11 cellular contexts compared by ENCODE assay signal in genomic region chr19:13852167-13852707, GRCh38. TPM values are rescaled to one million over a fixed set of nuclear protein-coding genes. Genes with fewer than 3 reads are reported as not detected.
DNase-seq lines count a peak whose midpoint lies in the region; ATAC-seq and TF ChIP-seq lines count a peak whose summit lies in the region.
"Not testable (repeated sequence)": the region's sequence is repeated elsewhere in the genome, so short reads cannot be mapped to it uniquely, and the experiment has no call there.
"Had no signal": no experiment of that assay in that cellular context is flagged by ENCODE, and none has a peak within 500 bp of the region (broad histone marks: within the 10 kb centered on the region; RNA-seq: fewer than 3 reads in every experiment).

No MANE protein-coding gene starts in this region.

- H3K9me3 Mint-ChIP-seq in HFFc6; MCF 10A (ENCODE audit: unreplicated experiment): not testable (repeated sequence)

- not testable (repeated sequence) for TF ChIP-seq CTCF in HFFc6 (IDR thresholded peaks at IDR 0.05); RWPE1 (conservative IDR thresholded peaks at IDR 0.05; ENCODE audit: low read depth); MCF 10A (IDR thresholded peaks at IDR 0.05; ENCODE audit: unreplicated experiment); foreskin keratinocyte (conservative IDR thresholded peaks at IDR 0.05); lower lobe of right lung (IDR thresholded peaks at IDR 0.05); suprapubic skin (IDR thresholded peaks at IDR 0.05)

- not testable (repeated sequence) for H3K4me2 ChIP-seq in trophoblast cell (ENCODE audit: low read length)

- H3K4ac ChIP-seq in trophoblast cell (ENCODE audit: low read depth, low read length), result peak overlapping the region; percentile 39

- POLR2A ChIA-PET in RWPE1 (lab: Yijun Ruan, JAX; ENCODE audit: low non-redundant PET) (interaction anchor here (0.6 to 1.7 kb wide), 3 partner anchors 9 to 706 kb away, joined by 3 to 6 read pairs (median 5); no protein-coding TSS in a partner anchor), MCF 10A (lab: Yijun Ruan, JAX) (interaction anchor here (0.6 to 14.8 kb wide), 13 partner anchors 8 to 689 kb away, joined by 3 to 265 read pairs (median 5); partner anchors contain the start of genes C19orf53 and ZSWIM4)

- not testable (repeated sequence) for H3K4me3 ChIP-seq in lower lobe of right lung; trophoblast cell (ENCODE audit: low read depth, low read length); suprapubic skin

- peaks cover 55% of the 10 kb centered on the region for H3K79me1 ChIP-seq in trophoblast cell (ENCODE audit: low read length)

- H3K4me3 Mint-ChIP-seq in HFFc6; MCF 10A (ENCODE audit: unreplicated experiment): not testable (repeated sequence)

- DNase-seq in A172 (ENCODE audit: low spot score), result peak; percentile 48
- not testable (repeated sequence) for DNase-seq in HFFc6; RWPE1 (ENCODE audit: low spot score); MCF 10A (ENCODE audit: unreplicated experiment); lower lobe of right lung; suprapubic skin (ENCODE audit: low spot score in 2 of 2)
- peak in 1 of 2 donors; percentile 66 for DNase-seq in foreskin keratinocyte
- peak; percentile 79 to 85 for DNase-seq in trophoblast cell

- H3K36me3 ChIP-seq in lower lobe of right lung; trophoblast cell (ENCODE audit: control insufficient read depth in 1 of 2, insufficient read depth in 2 of 2, low read length in 2 of 2); suprapubic skin: not testable (repeated sequence)

- TF ChIP-seq POLR2A in suprapubic skin (IDR thresholded peaks at IDR 0.05), result not testable (repeated sequence)

- peaks cover 23% of the 10 kb centered on the region for H3K79me2 ChIP-seq in trophoblast cell (ENCODE audit: control insufficient read depth, insufficient read depth, low read length, poor library complexity)

- BruUV-seq in MCF 10A (replicated peaks; lab: Mats Ljungman, UMichigan), result not testable (repeated sequence)

- H3K27ac Mint-ChIP-seq in HFFc6 (peak overlapping the region; percentile 100), MCF 10A (ENCODE audit: low read depth, unreplicated experiment) (peak overlapping the region; percentile 100)

- H3K14ac ChIP-seq in trophoblast cell (ENCODE audit: low read length), result peak overlapping the region; percentile 72

- peak overlapping the region; percentile 84 for H2BK120ac ChIP-seq in trophoblast cell (ENCODE audit: insufficient read depth, low read length, poor library complexity)

- peak overlapping the region; percentile 61 for H3K18ac ChIP-seq in trophoblast cell (ENCODE audit: low read length)

- peak overlapping the region; percentile 99 for H2BK12ac ChIP-seq in trophoblast cell (ENCODE audit: low read length)

- intact Hi-C loops in MCF 10A (cut with micrococcal nuclease); lower lobe of right lung (cut with DNase I): not testable (repeated sequence)

- H3K4me1 Mint-ChIP-seq in HFFc6 (ENCODE audit: low read depth), result peaks cover 41% of the 10 kb centered on the region
- not testable (repeated sequence) for H3K4me1 Mint-ChIP-seq in MCF 10A (ENCODE audit: insufficient read depth, unreplicated experiment)

- not testable (repeated sequence) for H3K9ac ChIP-seq in trophoblast cell (ENCODE audit: low read length)

- H4K91ac ChIP-seq in trophoblast cell (ENCODE audit: low read depth, low read length), result peak overlapping the region; percentile 97

- H3K4me1 ChIP-seq in foreskin keratinocyte (peaks cover 26% of the 10 kb centered on the region), lower lobe of right lung (peaks cover 40% of the 10 kb centered on the region), trophoblast cell (ENCODE audit: control insufficient read depth in 1 of 2, insufficient read depth in 2 of 2, low read length in 2 of 2) (peaks cover 38 to 39% of the 10 kb centered on the region in 2 experiments), suprapubic skin (peaks cover 57% of the 10 kb centered on the region)

- H3K36me3 Mint-ChIP-seq in HFFc6 (ENCODE audit: low read depth); MCF 10A (ENCODE audit: insufficient read depth, unreplicated experiment): not testable (repeated sequence)

- H3K27me3 ChIP-seq in foreskin keratinocyte; lower lobe of right lung (ENCODE audit: low read depth); trophoblast cell (ENCODE audit: insufficient read depth, low read length); suprapubic skin: not testable (repeated sequence)

- peak overlapping the region; percentile 71 for H2AK5ac ChIP-seq in trophoblast cell (ENCODE audit: low read length)

- not testable (repeated sequence) for ATAC-seq in foreskin keratinocyte, lower lobe of right lung

- not testable (repeated sequence) for H3K23ac ChIP-seq in trophoblast cell (ENCODE audit: low read length)

- H2BK5ac ChIP-seq in trophoblast cell (ENCODE audit: low read depth, low read length, poor library complexity), result peak overlapping the region; percentile 87

- CTCF ChIA-PET in RWPE1 (lab: Yijun Ruan, JAX), result interaction anchor here (1.7 kb wide), 1 partner anchor 10 kb away, joined by 7 read pairs; no protein-coding TSS in a partner anchor
- CTCF ChIA-PET in MCF 10A (lab: Yijun Ruan, JAX), result interaction anchor here (0.6 to 2.9 kb wide), 7 partner anchors 10 to 223 kb away, joined by 3 to 15 read pairs (median 3); no protein-coding TSS in a partner anchor

- H4K8ac ChIP-seq in trophoblast cell (ENCODE audit: low read depth, low read length), result peak overlapping the region; percentile 81

- H2AFZ ChIP-seq in trophoblast cell (ENCODE audit: insufficient read depth, low read length, poor library complexity), result not testable (repeated sequence)

- not testable (repeated sequence) for H4K12ac ChIP-seq in trophoblast cell (ENCODE audit: low read depth, low read length)

- peak overlapping the region; percentile 100 for H3K27ac ChIP-seq in RWPE1
- peak overlapping the region; percentile 100 for H3K27ac ChIP-seq in foreskin keratinocyte
- peak overlapping the region; percentile 100 for H3K27ac ChIP-seq in lower lobe of right lung
- H3K27ac ChIP-seq in trophoblast cell (ENCODE audit: low read depth, low read length), result peak overlapping the region; percentile 98
- H3K27ac ChIP-seq in suprapubic skin, result peak overlapping the region; percentile 100

- H3K27me3 Mint-ChIP-seq in HFFc6 (ENCODE audit: insufficient read depth); MCF 10A (ENCODE audit: insufficient read depth, unreplicated experiment): not testable (repeated sequence)

- not testable (repeated sequence) for H3K9me3 ChIP-seq in lower lobe of right lung; trophoblast cell (ENCODE audit: insufficient read depth, low read depth, low read length); suprapubic skin

- WGBS in trophoblast cell (ENCODE audit: extremely low coverage, insufficient coverage, insufficient read length), result no CpG with 5 or more reads among the region's 12 CpGs
- WGBS in suprapubic skin, result 62% methylated on average over 12 of the region's 12 CpGs

- TF ChIP-seq EP300 in suprapubic skin (IDR thresholded peaks at IDR 0.05), result not testable (repeated sequence)

RNA-seq across cellular contexts. Expression of gene NANOS3, which starts 24.7 kb away (rescaled TPM):
- not detected in 2 replicates for total RNA-seq in A172 (2014; rRNA removed; shearing (Covaris generic))
- 1 to 10 TPM in 5 of 6 experiments, under 1 TPM in 1; 0.91 to 1.7 (median 1.4) TPM for total RNA-seq in HFFc6 (2021; fragmentation: NEBNext Ultra II Directional; extraction: Animal tissue kit (Norgen Biotek cat#: 25700))
- total RNA-seq in MCF 10A (2022), result not detected in 2 replicates
- 0.56 and 1.2 TPM in 2 replicates for total RNA-seq in foreskin keratinocyte
- 0.64 and 1.3 TPM in 2 replicates for polyA plus RNA-seq in foreskin keratinocyte
- 0.68 TPM for total RNA-seq in lower lobe of right lung
- 1.8 and 2.0 TPM in 2 replicates for polyA plus RNA-seq in trophoblast cell (2013)
- total RNA-seq in suprapubic skin, result not detected
- total RNA-seq: colonic mucosa had no signal
- polyA plus RNA-seq: adipose tissue; CD8-positive, alpha-beta memory T cell had no signal

RNA-seq across cellular contexts. Expression of gene BRME1, which starts 53.7 kb away (rescaled TPM):
- total RNA-seq in A172 (2014; rRNA removed; shearing (Covaris generic)), result 0.48 and 3.0 TPM in 2 replicates
- under 1 TPM; 0.37 to 0.67 (median 0.55) TPM for total RNA-seq in HFFc6 (2021; fragmentation: NEBNext Ultra II Directional; extraction: Animal tissue kit (Norgen Biotek cat#: 25700))
- total RNA-seq in MCF 10A (2022), result 0.75 and 1.8 TPM in 2 replicates
- 0.68 and 0.78 TPM in 2 replicates for total RNA-seq in foreskin keratinocyte
- 0.33 and 0.58 TPM in 2 replicates for polyA plus RNA-seq in foreskin keratinocyte
- total RNA-seq in lower lobe of right lung, result 2.0 TPM
- 1.1 TPM in 2 replicates for polyA plus RNA-seq in trophoblast cell (2013)
- total RNA-seq in suprapubic skin, result 10 to 100 TPM in 2 of 4 donors, 1 to 10 TPM in 2; 7.6 to 23.0 (median 9.9) TPM

RNA-seq across cellular contexts. Expression of gene CC2D1A, which starts 53.8 kb away (rescaled TPM):
- total RNA-seq in A172 (2014; rRNA removed; shearing (Covaris generic)), result 29.7 and 30.8 TPM in 2 replicates
- total RNA-seq in HFFc6 (2021; fragmentation: NEBNext Ultra II Directional; extraction: Animal tissue kit (Norgen Biotek cat#: 25700)), result 10 to 100 TPM; 22.9 to 28.3 (median 25.5) TPM
- total RNA-seq in MCF 10A (2022) (36.7 and 37.1 TPM in 2 replicates), foreskin keratinocyte (28.9 and 29.0 TPM in 2 replicates), lower lobe of right lung (32.4 TPM), suprapubic skin (10 to 100 TPM; 48.0 to 94.9 (median 66.7) TPM)
- polyA plus RNA-seq in foreskin keratinocyte, result 25.9 and 27.9 TPM in 2 replicates
- polyA plus RNA-seq in trophoblast cell (2013), result 17.6 and 17.8 TPM in 2 replicates

RNA-seq across cellular contexts. Expression of gene ZSWIM4, which starts 57.0 kb away (rescaled TPM):
- 4.5 and 6.8 TPM in 2 replicates for total RNA-seq in A172 (2014; rRNA removed; shearing (Covaris generic))
- 1 to 10 TPM; 5.0 to 6.0 (median 5.2) TPM for total RNA-seq in HFFc6 (2021; fragmentation: NEBNext Ultra II Directional; extraction: Animal tissue kit (Norgen Biotek cat#: 25700))
- 9.2 and 9.4 TPM in 2 replicates for total RNA-seq in MCF 10A (2022)
- total RNA-seq in foreskin keratinocyte, result 4.3 and 5.6 TPM in 2 replicates
- 2.1 and 3.1 TPM in 2 replicates for polyA plus RNA-seq in foreskin keratinocyte
- total RNA-seq in lower lobe of right lung, result 7.4 TPM
- 13.1 and 14.3 TPM in 2 replicates for polyA plus RNA-seq in trophoblast cell (2013)
- total RNA-seq in suprapubic skin, result 10 to 100 TPM; 11.4 to 19.5 (median 16.3) TPM
